In the genomic region with DNA sequence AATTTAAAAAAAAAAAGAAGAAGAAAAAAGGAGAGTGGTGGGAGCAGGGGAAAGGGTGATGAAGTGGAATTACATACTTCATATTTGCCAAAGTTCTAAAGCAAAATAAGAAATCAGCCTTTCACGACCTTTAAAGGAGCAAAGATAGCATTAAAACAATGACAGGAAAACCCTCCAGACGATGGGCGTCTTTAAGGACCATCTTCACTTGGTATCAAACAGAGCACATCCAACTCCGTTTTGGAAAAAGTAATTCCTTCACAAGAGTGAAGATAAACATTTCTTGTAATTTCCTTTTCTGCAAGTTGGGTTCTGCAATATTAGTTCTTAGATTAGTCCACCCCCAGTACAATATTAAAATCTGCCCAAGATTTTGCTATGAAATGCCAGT, we compare ENCODE assay signal across 13 cellular contexts. TPM values are rescaled to one million over a fixed set of nuclear protein-coding genes. Genes with fewer than 3 reads are reported as not detected.
DNase-seq lines count a peak whose midpoint lies in the region; ATAC-seq and TF ChIP-seq lines count a peak whose summit lies in the region.
"Had no signal": no experiment of that assay in that cellular context is flagged by ENCODE, and none has a peak within 500 bp of the region (broad histone marks: within the 10 kb centered on the region; RNA-seq: fewer than 3 reads in every experiment).

No MANE protein-coding gene starts in this region.

- POLR2A ChIA-PET in T-cell (lab: Charles Lee), result no interaction called here

- CTCF ChIA-PET in T-cell (lab: Charles Lee), result no interaction called here

- 54 to 68% methylated on average over 4 of the region's 4 CpGs for WGBS in esophagus squamous epithelium, 2 donors
- 13 to 38% (median 19%) methylated on average over 4 of the region's 4 CpGs for WGBS in spleen, 5 donors

- no peak for DNase-seq in T-cell
- no peak for DNase-seq in esophagus squamous epithelium (lab: John Stamatoyannopoulos, UW)
- DNase-seq in spleen, result no peak
- no peak for DNase-seq in SHP77 (lab: John Stamatoyannopoulos, UW)
- no peak for DNase-seq in GF-D8 (lab: John Stamatoyannopoulos, UW)
- DNase-seq: DMS 273 treated with DMSO at 0.1 percent for 48 hours; H9; NCI-H1417 treated with DMSO at 0.1 percent for 48 hours; NCI-H526; stimulated activated naive CD4-positive, alpha-beta T cell treated with Interleukin-2 at 50 U/mL for 16 hours had no signal

- H3K9me3 Mint-ChIP-seq in T-cell, result no peaks in the 10 kb centered on the region
- H3K9me3 Mint-ChIP-seq: H9 had no signal

- H3K4me3 Mint-ChIP-seq in T-cell, result peak overlapping the region; percentile 11 to 71 (median 28)
- H3K4me3 Mint-ChIP-seq: H9 had no signal

- peak overlapping the region in 3 of 4 donors; percentile 38 to 68 (median 51) for H3K27ac ChIP-seq in esophagus squamous epithelium
- peak overlapping the region; percentile 36 to 77 (median 70) for H3K27ac ChIP-seq in spleen
- H3K27ac ChIP-seq: RWPE1 had no signal

- intact Hi-C loops in esophagus squamous epithelium (cut with DNase I), result no loop called here
- intact Hi-C loops in spleen (cut with DNase I; ENCODE audit: low total_unique reads), result no loop called here

- H3K27me3 Mint-ChIP-seq in T-cell, result peaks cover 13 to 15% of the 10 kb centered on the region in 2 donors

- H3K27me3 ChIP-seq in esophagus squamous epithelium (no peaks in the 10 kb centered on the region), spleen (replicated peaks in 1 of 7) (no peaks in the 10 kb centered on the region)

- H3K4me3 ChIP-seq in GM08714 (ENCODE audit: low read length), result peak overlapping the region; percentile 42; the same call in 1 of the 2 replicates
- peak overlapping the region in 3 of 4 donors; percentile 21 to 55 (median 26) for H3K4me3 ChIP-seq in esophagus squamous epithelium
- peak overlapping the region; percentile 8 to 63 (median 32) for H3K4me3 ChIP-seq in spleen

- ATAC-seq in T-cell (replicated peaks in 1 of 4), result no peak
- no peak for ATAC-seq in GM19452 (IDR thresholded peaks at IDR 0.05; ENCODE audit: unreplicated experiment)

- TF ChIP-seq POLR2A in esophagus squamous epithelium (IDR thresholded peaks at IDR 0.05), result no peak
- TF ChIP-seq POLR2A in spleen (IDR thresholded peaks at IDR 0.05), result no peak

- peaks cover 11 to 24% (median 15%) of the 10 kb centered on the region in 3 donors for H3K4me1 Mint-ChIP-seq in T-cell
- H3K4me1 Mint-ChIP-seq: H9 had no signal

- peaks cover 0 to 5% (median 0%) of the 10 kb centered on the region in 3 donors for H3K4me1 ChIP-seq in esophagus squamous epithelium
- peaks cover 0 to 51% (median 22%) of the 10 kb centered on the region in 6 donors for H3K4me1 ChIP-seq in spleen

- TF ChIP-seq CTCF in esophagus squamous epithelium (IDR thresholded peaks at IDR 0.05) (no peak), spleen (IDR thresholded peaks at IDR 0.05 in 8 of 11, conservative IDR thresholded peaks at IDR 0.05 in 3 of 11) (no peak)

- no peak overlapping the region for H3K27ac Mint-ChIP-seq in T-cell
- H3K27ac Mint-ChIP-seq: H9 had no signal

- no peaks in the 10 kb centered on the region for H3K9me3 ChIP-seq in esophagus squamous epithelium
- H3K9me3 ChIP-seq in spleen, result no peaks in the 10 kb centered on the region

- no peaks in the 10 kb centered on the region for H3K36me3 Mint-ChIP-seq in T-cell

- H3K36me3 ChIP-seq in esophagus squamous epithelium, result no peaks in the 10 kb centered on the region
- no peaks in the 10 kb centered on the region for H3K36me3 ChIP-seq in spleen

RNA-seq across cellular contexts. Expression of gene FRMD4B, which starts 32.8 kb away (rescaled TPM):
- total RNA-seq in T-cell (10 to 100 TPM in 3 of 5 donors, 1 to 10 TPM in 2; 5.5 to 23.1 (median 10.9) TPM), esophagus squamous epithelium (10 to 100 TPM; 37.5 to 66.2 (median 62.5) TPM), spleen (100 to 1,000 TPM in 6 of 7 donors, 10 to 100 TPM in 1; 75.2 to 143 (median 128) TPM)
- polyA plus RNA-seq in spleen, result 10 to 100 TPM in 1 of 3 donors, 1 to 10 TPM in 2; 8.1 to 17.5 (median 9.8) TPM
